8 cellular contexts compared by ENCODE assay signal in genomic region chr1:3999514-3999913, GRCh38.
DNase-seq lines count a peak whose midpoint lies in the region; FAIRE-seq and TF ChIP-seq lines count a peak whose summit lies in the region.
"Not testable (repeated sequence)": the region's sequence is repeated elsewhere in the genome, so short reads cannot be mapped to it uniquely, and the experiment has no call there.

No MANE protein-coding gene starts in this region.

- H3K14ac ChIP-seq in H1 (ENCODE audit: insufficient read length) = not testable (repeated sequence)
- H3K14ac ChIP-seq in neuronal stem cell (ENCODE audit: low read length) = peak overlapping the region; percentile 78

- H3K27me3 ChIP-seq in BLaER1 (peaks cover 11% of the 10 kb centered on the region; the same call in 1 of the 2 replicates), spleen (replicated peaks in 1 of 7) (peaks cover 0 to 89% (median 18%) of the 10 kb centered on the region in 7 donors)
- H3K27me3 ChIP-seq in H7 (ENCODE audit: control insufficient read depth, insufficient read depth, low read length); OCI-LY1 (ENCODE audit: insufficient read depth, low read length); H1 (replicated peaks in 1 of 4; ENCODE audit: control insufficient read depth in 3 of 4, extremely low read depth in 1 of 4, insufficient read depth in 3 of 4, low read length in 3 of 4); neural cell (ENCODE audit: insufficient read depth, low read depth, low read length); neuronal stem cell (ENCODE audit: control insufficient read depth in 3 of 3, insufficient read depth in 3 of 3, low read depth in 1 of 3, low read length in 3 of 3): not testable (repeated sequence)

- TF ChIP-seq RAD21 in H1 (IDR thresholded peaks at IDR 0.05 in 1 of 2, conservative IDR thresholded peaks at IDR 0.05 in 1 of 2; ENCODE audit: low read depth in 2 of 2, low read length in 2 of 2); neural cell (conservative IDR thresholded peaks at IDR 0.05): not testable (repeated sequence)

- not testable (repeated sequence) for H3K36me3 Mint-ChIP-seq in CD14-positive monocyte

- WGBS in H1 (ENCODE audit: extremely low coverage in 1 of 2, insufficient coverage in 1 of 2, insufficient read length in 1 of 2, insufficient replicate concordance in 2 of 2, low coverage in 1 of 2, low lambda C conversion rate in 2 of 2, missing lambda C conversion rate in 1 of 2), 2 experiments = 64% methylated on average over 3 of the region's 19 CpGs; no CpG with 5 or more reads in 1 of the 2 experiments
- WGBS in neuronal stem cell (ENCODE audit: extremely low coverage in 2 of 2, insufficient read length in 2 of 2, insufficient replicate concordance in 1 of 2), 2 donors = no CpG with 5 or more reads among the region's 19 CpGs
- 14 to 43% (median 21%) methylated on average over 12 to 19 of the region's 19 CpGs for whole genome bisulfite sequencing in spleen, 5 donors

- H2BK15ac ChIP-seq in H1 (ENCODE audit: low read length) = not testable (repeated sequence)
- H2BK15ac ChIP-seq in neuronal stem cell (ENCODE audit: low read length) = peak overlapping the region; percentile 34

- not testable (repeated sequence) for H3K27ac ChIP-seq in BLaER1; H1 (ENCODE audit: low read depth, low read length); neuronal stem cell (replicated peaks; ENCODE audit: low read length); spleen
- H3K27ac ChIP-seq in OCI-LY1 (ENCODE audit: low read depth, low read length, poor library complexity, severe bottlenecking) (peak overlapping the region; percentile 34), neural cell (ENCODE audit: low read length) (peak overlapping the region; percentile 72)

- not testable (repeated sequence) for H4K5ac ChIP-seq in H1 (ENCODE audit: insufficient read length, low read depth, low read length)

- peaks cover 4 to 21% (median 13%) of the 10 kb centered on the region in 3 donors for H3K27me3 Mint-ChIP-seq in CD14-positive monocyte (ENCODE audit: low read depth in 3 of 3)

- H3K9me3 ChIP-seq in BLaER1; OCI-LY1 (ENCODE audit: low read length); H1 (ENCODE audit: insufficient read depth in 2 of 2, low read depth in 1 of 2, low read length in 1 of 2); neural cell (ENCODE audit: low read length); neuronal stem cell (replicated peaks in 1 of 2; ENCODE audit: control insufficient read depth in 2 of 2, insufficient read depth in 1 of 2, low read depth in 1 of 2, low read length in 2 of 2); spleen: not testable (repeated sequence)

- not testable (repeated sequence) for H3F3A ChIP-seq in OCI-LY1 (ENCODE audit: insufficient read depth, low read length); neural cell (ENCODE audit: insufficient read depth, low read length, poor library complexity, severe bottlenecking)

- H3K4me1 ChIP-seq in BLaER1 (peaks cover 41% of the 10 kb centered on the region), OCI-LY1 (ENCODE audit: insufficient read depth, low read length, severe bottlenecking) (peaks cover 27% of the 10 kb centered on the region)
- H3K4me1 ChIP-seq in H1 (replicated peaks in 1 of 4; ENCODE audit: control insufficient read depth in 3 of 4, insufficient read depth in 4 of 4, low read length in 3 of 4); neuronal stem cell (ENCODE audit: control insufficient read depth in 2 of 2, insufficient read depth in 1 of 2, low read depth in 1 of 2, low read length in 2 of 2); spleen: not testable (repeated sequence)

- intact Hi-C loops in CD14-positive monocyte (cut with micrococcal nuclease); spleen (cut with DNase I; ENCODE audit: low total_unique reads): not testable (repeated sequence)

- not testable (repeated sequence) for TF ChIP-seq POLR2A in H1 (IDR thresholded peaks at IDR 0.05; ENCODE audit: control extremely low read depth in 1 of 2, low read depth in 2 of 2, low read length in 2 of 2); spleen (IDR thresholded peaks at IDR 0.05)

- H2BK5ac ChIP-seq in H1 (ENCODE audit: low read depth, low read length); neuronal stem cell (ENCODE audit: low read length): not testable (repeated sequence)

- not testable (repeated sequence) for H3K9ac ChIP-seq in BLaER1; OCI-LY1 (ENCODE audit: low read length); H1 (replicated peaks in 1 of 4; ENCODE audit: extremely low read depth in 1 of 4, low read depth in 3 of 4, low read length in 3 of 4)
- H3K9ac ChIP-seq in neural cell (ENCODE audit: low read length) (peak overlapping the region; percentile 41), neuronal stem cell (ENCODE audit: low read depth, low read length, poor library complexity) (peak overlapping the region; percentile 51)

- DNase-seq in CD14-positive monocyte (ENCODE audit: low spot score) (peak; percentile 13), H7 (peak; percentile 61), spleen (peak; percentile 71)
- DNase-seq in H1 (ENCODE audit: low read depth in 1 of 2, low spot score in 2 of 2); neuronal stem cell (ENCODE audit: low spot score): not testable (repeated sequence)

- TF ChIP-seq EP300 in H1 (IDR thresholded peaks at IDR 0.05; ENCODE audit: borderline replicate concordance in 1 of 2, low read depth in 2 of 2, low read length in 2 of 2); neural cell (conservative IDR thresholded peaks at IDR 0.05; ENCODE audit: poor library complexity, severe bottlenecking): not testable (repeated sequence)

- H3K18ac ChIP-seq in H1 (ENCODE audit: extremely low read depth, low read length) = not testable (repeated sequence)
- peak overlapping the region; percentile 49 for H3K18ac ChIP-seq in neuronal stem cell (ENCODE audit: low read length)

- not testable (repeated sequence) for H2AK5ac ChIP-seq in H1 (ENCODE audit: low read depth, low read length)
- peak overlapping the region; percentile 73 for H2AK5ac ChIP-seq in neuronal stem cell (ENCODE audit: low read depth, low read length)

- not testable (repeated sequence) for H3K23me2 ChIP-seq in H1 (ENCODE audit: low read depth, low read length)

- H3K9me3 Mint-ChIP-seq in CD14-positive monocyte = not testable (repeated sequence)

- not testable (repeated sequence) for H3K9me2 ChIP-seq in OCI-LY1 (ENCODE audit: low read depth, low read length); neural cell (ENCODE audit: insufficient read depth, low read length)

- peak overlapping the region; percentile 76 for H3K4me2 ChIP-seq in BLaER1
- not testable (repeated sequence) for H3K4me2 ChIP-seq in OCI-LY1 (ENCODE audit: low read length); H1 (ENCODE audit: insufficient read depth in 1 of 2, low read depth in 2 of 2, low read length in 2 of 2); neural cell (ENCODE audit: low read length); neuronal stem cell (ENCODE audit: insufficient read depth, low read length, poor library complexity, severe bottlenecking)

- not testable (repeated sequence) for H3K79me2 ChIP-seq in OCI-LY1 (ENCODE audit: insufficient read depth, low read length); H1 (ENCODE audit: control insufficient read depth in 1 of 2, insufficient read depth in 2 of 2, low read length in 2 of 2); neural cell (replicated peaks; ENCODE audit: insufficient read depth, low read length)

- not testable (repeated sequence) for H4K20me1 ChIP-seq in BLaER1; OCI-LY1 (ENCODE audit: insufficient read depth, low read length); H1 (replicated peaks in 1 of 2; ENCODE audit: control insufficient read depth in 1 of 2, insufficient read depth in 2 of 2, low read length in 2 of 2); neural cell (ENCODE audit: insufficient read depth)

- not testable (repeated sequence) for H3K4ac ChIP-seq in H1 (replicated peaks; ENCODE audit: insufficient read length, low read depth, low read length); neuronal stem cell (ENCODE audit: low read length)

- H3K4me3 ChIP-seq in BLaER1; H7 (ENCODE audit: insufficient read depth, low read depth, low read length); OCI-LY1 (ENCODE audit: low read depth, low read length, poor library complexity, severe bottlenecking); H1 (ENCODE audit: extremely low read depth in 1 of 4, insufficient read depth in 2 of 4, low read depth in 3 of 4, low read length in 4 of 4); neural cell (ENCODE audit: low read length); neuronal stem cell (ENCODE audit: low read length in 2 of 2); spleen: not testable (repeated sequence)

- H2BK20ac ChIP-seq in H1 (ENCODE audit: low read length) = not testable (repeated sequence)

- not testable (repeated sequence) for H3K56ac ChIP-seq in H1 (replicated peaks; ENCODE audit: insufficient read length, low read depth, low read length)

- CTCF ChIA-PET in H1 (lab: Charles Lee; ENCODE audit: partially characterized antibody) = not testable (repeated sequence)

- H3K4me3 Mint-ChIP-seq in CD14-positive monocyte = peak overlapping the region in 1 of 2 donors; percentile 63

- not testable (repeated sequence) for H2AFZ ChIP-seq in OCI-LY1 (ENCODE audit: low read length); H1 (ENCODE audit: low read length); neural cell (ENCODE audit: low read depth, low read length)
- H2AFZ ChIP-seq in neuronal stem cell (ENCODE audit: low read length) = peak overlapping the region; percentile 40

- H4K91ac ChIP-seq in H1 (replicated peaks; ENCODE audit: insufficient read length, low read length); neuronal stem cell (ENCODE audit: low read depth, low read length, poor library complexity): not testable (repeated sequence)

- POLR2A ChIA-PET in H1 (lab: Charles Lee; ENCODE audit: partially characterized antibody) = not testable (repeated sequence)

- H3K4me1 Mint-ChIP-seq in CD14-positive monocyte = not testable (repeated sequence)

- H3K36me3 ChIP-seq in BLaER1; H7 (replicated peaks; ENCODE audit: control insufficient read depth, insufficient read depth, low read length); OCI-LY1 (ENCODE audit: insufficient read depth, low read length); H1 (ENCODE audit: control insufficient read depth in 2 of 4, insufficient read depth in 4 of 4, low read length in 3 of 4); neural cell (ENCODE audit: insufficient read depth, low read length); neuronal stem cell (replicated peaks in 1 of 2; ENCODE audit: control insufficient read depth in 2 of 2, insufficient read depth in 2 of 2, low read length in 2 of 2); spleen: not testable (repeated sequence)

- H4K8ac ChIP-seq in H1 (ENCODE audit: extremely low read depth, insufficient read depth, low read length) = peak overlapping the region; percentile 71
- not testable (repeated sequence) for H4K8ac ChIP-seq in neuronal stem cell (ENCODE audit: low read depth, low read length)

- not testable (repeated sequence) for H3K27ac Mint-ChIP-seq in CD14-positive monocyte

- H2BK120ac ChIP-seq in H1 (replicated peaks; ENCODE audit: low read depth, low read length); neuronal stem cell (ENCODE audit: low read depth, low read length): not testable (repeated sequence)

- TF ChIP-seq CTCF in CD14-positive monocyte (IDR thresholded peaks at IDR 0.05); OCI-LY1 (IDR thresholded peaks at IDR 0.05; ENCODE audit: low read length); H1 (IDR thresholded peaks at IDR 0.05; ENCODE audit: control extremely low read depth in 1 of 3, insufficient read depth in 1 of 3, low read depth in 1 of 3, low read length in 3 of 3); neural cell (IDR thresholded peaks at IDR 0.05; ENCODE audit: poor library complexity, severe bottlenecking); spleen (IDR thresholded peaks at IDR 0.05 in 8 of 11, conservative IDR thresholded peaks at IDR 0.05 in 3 of 11): not testable (repeated sequence)

- not testable (repeated sequence) for H3K23ac ChIP-seq in H1 (ENCODE audit: insufficient read length); neuronal stem cell (ENCODE audit: low read depth, low read length, poor library complexity)

- H3K79me1 ChIP-seq in H1 (ENCODE audit: low read depth, low read length); neuronal stem cell (ENCODE audit: low read depth, low read length): not testable (repeated sequence)

- FAIRE-seq in H1 (lab: Jason Lieb, UNC) = not testable (repeated sequence)

- H2BK12ac ChIP-seq in H1 (ENCODE audit: low read depth, low read length) = not testable (repeated sequence)
- H2BK12ac ChIP-seq in neuronal stem cell (ENCODE audit: low read length) = peak overlapping the region; percentile 68
